ENCODE assay signal across 24 cellular contexts in the genomic region with DNA sequence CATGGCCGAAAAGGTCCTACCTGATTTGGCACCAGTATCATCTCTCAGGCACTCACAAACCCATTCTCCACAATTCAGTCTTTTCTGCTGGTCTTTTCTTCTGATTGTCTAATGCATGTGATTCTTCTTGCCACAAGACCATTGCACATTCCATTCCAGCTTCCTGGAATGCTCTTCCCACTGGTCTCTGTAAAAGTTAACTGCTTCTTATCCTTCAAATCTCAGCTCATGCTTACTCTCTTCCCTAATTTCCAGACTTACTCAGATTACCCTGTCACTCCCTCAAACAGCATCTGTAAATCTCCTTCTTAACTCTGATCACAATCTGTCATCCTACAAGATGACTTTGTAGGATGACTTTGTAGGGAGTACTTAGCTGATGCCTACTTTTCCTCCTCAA.
DNase-seq lines count a peak whose midpoint lies in the region; ATAC-seq and TF ChIP-seq lines count a peak whose summit lies in the region.
"Had no signal": no experiment of that assay in that cellular context is flagged by ENCODE, and none has a peak within 500 bp of the region (broad histone marks: within the 10 kb centered on the region; RNA-seq: fewer than 3 reads in every experiment).

No MANE protein-coding gene starts in this region.

- H4K8ac ChIP-seq in IMR-90 (ENCODE audit: low read depth in 2 of 2, low read length in 2 of 2): peak overlapping the region in 1 of 2 experiments; percentile 41; a peak in 2 of 4 replicates

- DNase-seq in EH (ENCODE audit: low read depth): peak; percentile 76
- no peak for DNase-seq in IMR-90
- no peak for DNase-seq in mammary epithelial cell
- peak; percentile 11 for DNase-seq in myocyte (ENCODE audit: low read depth)
- DNase-seq in omental fat pad (ENCODE audit: low spot score): no peak
- DNase-seq in osteoblast (ENCODE audit: insufficient read length, low spot score, missing footprints): no peak
- no peak for DNase-seq in retina
- DNase-seq: activated CD4-positive, CD25-positive, alpha-beta regulatory T cell; activated naive CD8-positive, alpha-beta T cell treated with anti-CD3 and anti-CD28 coated beads, Interleukin-2, amount 50 U/mL, for 24 hours; activated T-cell treated with anti-CD3 and anti-CD28 coated beads, Interleukin-2, amount 50 U/mL, for 48 hours; CD4-positive, alpha-beta memory T cell; H9; left ventricle myocardium inferior; NCI-H1436; NCI-H345; Peyer's patch; posterior cingulate gyrus; stimulated activated CD4-positive, alpha-beta T cell treated with anti-CD3 and anti-CD28 coated beads, Interleukin-4, amount 100 ng/mL, for 24 hours; T-helper 1 cell had no signal

- H3K9me1 ChIP-seq in IMR-90 (ENCODE audit: insufficient read depth, low read length): peaks cover 7% of the 10 kb centered on the region; the same call in 1 of the 2 replicates

- no peak overlapping the region for H2AK5ac ChIP-seq in IMR-90 (ENCODE audit: low read depth, low read length)

- no peak overlapping the region for H2AK9ac ChIP-seq in IMR-90 (replicated peaks; ENCODE audit: low read depth, low read length, poor library complexity)

- H3K79me2 ChIP-seq in mammary epithelial cell (ENCODE audit: insufficient read depth, low read length): no peaks in the 10 kb centered on the region
- no peaks in the 10 kb centered on the region for H3K79me2 ChIP-seq in osteoblast (ENCODE audit: insufficient read depth, low read length)

- H3K4me1 ChIP-seq in IMR-90 (ENCODE audit: control insufficient read depth, insufficient read depth, low read length) (peaks cover 15% of the 10 kb centered on the region), mammary epithelial cell (ENCODE audit: insufficient read depth, low read length) (peaks cover 41% of the 10 kb centered on the region), osteoblast (ENCODE audit: insufficient read depth, low read length) (peaks cover 22% of the 10 kb centered on the region)
- H3K4me1 ChIP-seq: Peyer's patch had no signal

- no peak for TF ChIP-seq POLR2A in IMR-90 (IDR thresholded peaks at IDR 0.05; ENCODE audit: low read depth, low read length)

- H2AFZ ChIP-seq in IMR-90 (replicated peaks; ENCODE audit: low read length, poor library complexity): no peak overlapping the region
- peak overlapping the region; percentile 56 for H2AFZ ChIP-seq in mammary epithelial cell (ENCODE audit: low read depth, low read length)
- H2AFZ ChIP-seq in osteoblast (ENCODE audit: low read length): no peak overlapping the region

- H4K5ac ChIP-seq in IMR-90 (ENCODE audit: low read depth, low read length): peak overlapping the region; percentile 89

- no peak overlapping the region for H3K56ac ChIP-seq in IMR-90 (ENCODE audit: extremely low read depth, insufficient read depth, low read length)

- POLR2A ChIA-PET in IMR-90 (lab: Charles Lee; ENCODE audit: unreplicated experiment): interaction anchor here (1.0 kb wide), 1 partner anchor 27 kb away, joined by 3 read pairs; no protein-coding TSS in a partner anchor

- TF ChIP-seq RAD21 in IMR-90 (IDR thresholded peaks at IDR 0.05; ENCODE audit: low read length): no peak

- no peak overlapping the region; the same call in 1 of the 2 replicates for H3K23ac ChIP-seq in IMR-90 (ENCODE audit: low read depth, low read length)

- H3K27ac ChIP-seq in IMR-90 (ENCODE audit: insufficient read depth, low read length) (no peak overlapping the region; the same call in 1 of the 2 replicates), mammary epithelial cell (ENCODE audit: insufficient read depth, low read depth, low read length) (peak overlapping the region; percentile 53), osteoblast (ENCODE audit: low read depth, low read length) (no peak overlapping the region)
- H3K27ac ChIP-seq: HL-60, Peyer's patch, SJSA1, tibial nerve had no signal

- H3K4me2 ChIP-seq in IMR-90 (ENCODE audit: low read depth, low read length): no peak overlapping the region; the same call in 1 of the 2 replicates
- no peak overlapping the region for H3K4me2 ChIP-seq in mammary epithelial cell (ENCODE audit: insufficient read depth, low read depth, low read length)
- no peak overlapping the region for H3K4me2 ChIP-seq in osteoblast (ENCODE audit: insufficient read depth, low read length)

- H3K27me3 ChIP-seq in IMR-90 (ENCODE audit: control insufficient read depth, insufficient read depth, low read length): no peaks in the 10 kb centered on the region
- no peaks in the 10 kb centered on the region for H3K27me3 ChIP-seq in mammary epithelial cell (ENCODE audit: insufficient read depth, low read length)
- H3K27me3 ChIP-seq in osteoblast (ENCODE audit: insufficient read depth, low read length): no peaks in the 10 kb centered on the region
- H3K27me3 ChIP-seq: Peyer's patch, SJSA1, tibial nerve had no signal

- peak overlapping the region; percentile 13 for H3K14ac ChIP-seq in IMR-90 (replicated peaks; ENCODE audit: low read depth, low read length)

- no peaks in the 10 kb centered on the region for H3K36me3 ChIP-seq in IMR-90 (ENCODE audit: control insufficient read depth, insufficient read depth, low read length)
- no peaks in the 10 kb centered on the region for H3K36me3 ChIP-seq in mammary epithelial cell (ENCODE audit: insufficient read depth, low read length)
- H3K36me3 ChIP-seq in osteoblast (ENCODE audit: insufficient read depth, low read length): no peaks in the 10 kb centered on the region
- H3K36me3 ChIP-seq: left ventricle myocardium inferior, Peyer's patch, SJSA1, tibial nerve had no signal

- no peaks in the 10 kb centered on the region for H3K79me1 ChIP-seq in IMR-90 (ENCODE audit: low read depth in 1 of 2, low read length in 2 of 2)

- H4K20me1 ChIP-seq in IMR-90 (ENCODE audit: insufficient read depth, low read length) (no peaks in the 10 kb centered on the region), mammary epithelial cell (ENCODE audit: insufficient read depth, low read length) (no peaks in the 10 kb centered on the region), osteoblast (ENCODE audit: insufficient read depth, low read length) (no peaks in the 10 kb centered on the region)

- WGBS in IMR-90 (ENCODE audit: extremely low coverage in 2 of 2, insufficient read length in 1 of 2), 2 experiments: 100% methylated on average over 1 of the region's 1 CpG; no CpG with 5 or more reads in 1 of the 2 experiments
- 100% methylated on average over 1 of the region's 1 CpG for WGBS in mammary epithelial cell (ENCODE audit: low coverage, missing lambda C conversion rate)

- intact Hi-C loops in IMR-90 (cut with micrococcal nuclease) (no loop called here), mammary epithelial cell (cut with micrococcal nuclease) (no loop called here)

- peak overlapping the region; percentile 80 for H2BK120ac ChIP-seq in IMR-90 (ENCODE audit: low read depth, low read length)

- H3K4ac ChIP-seq in IMR-90 (ENCODE audit: low read depth, low read length): peak overlapping the region; percentile 2; the same call in 1 of the 2 replicates

- H3K18ac ChIP-seq in IMR-90 (ENCODE audit: low read depth, low read length): peak overlapping the region; percentile 93

- H3K4me3 ChIP-seq in IMR-90 (ENCODE audit: insufficient read depth, low read depth, low read length) (no peak overlapping the region), mammary epithelial cell (replicated peaks in 1 of 3; ENCODE audit: insufficient read depth in 1 of 3, low read depth in 2 of 3, low read length in 3 of 3) (no peak overlapping the region), osteoblast (ENCODE audit: insufficient read depth, low read length) (no peak overlapping the region)
- H3K4me3 ChIP-seq: GM12878, left ventricle myocardium inferior, Peyer's patch, SJSA1, tibial nerve had no signal

- CTCF ChIA-PET in IMR-90 (lab: Yijun Ruan, JAX): interaction anchor here (0.7 to 1.2 kb wide), 3 partner anchors 8 to 55 kb away, joined by 3 read pairs; no protein-coding TSS in a partner anchor
- CTCF ChIA-PET in mammary epithelial cell (lab: Charles Lee; ENCODE audit: low non-redundant PET): no interaction called here

- peak overlapping the region; percentile 24; the same call in 1 of the 2 replicates for H2BK20ac ChIP-seq in IMR-90 (ENCODE audit: low read depth, low read length)

- no peaks in the 10 kb centered on the region for H3K9me3 ChIP-seq in IMR-90 (ENCODE audit: control insufficient read depth, insufficient read depth, low read length)
- peaks cover 3% of the 10 kb centered on the region for H3K9me3 ChIP-seq in mammary epithelial cell (replicated peaks; ENCODE audit: insufficient read depth, low read length)
- H3K9me3 ChIP-seq in osteoblast (ENCODE audit: low read depth, low read length): no peaks in the 10 kb centered on the region
- H3K9me3 ChIP-seq: Peyer's patch, SJSA1 had no signal

- BruUV-seq in IMR-90 (replicated peaks; lab: Mats Ljungman, UMichigan): no TSS peak
- no TSS peak for BruUV-seq in mammary epithelial cell (replicated peaks; lab: Mats Ljungman, UMichigan)

- TF ChIP-seq CTCF in IMR-90 (conservative IDR thresholded peaks at IDR 0.05; ENCODE audit: low read depth, low read length): no peak
- no peak for TF ChIP-seq CTCF in mammary epithelial cell (conservative IDR thresholded peaks at IDR 0.05 in 1 of 2, IDR thresholded peaks at IDR 0.05 in 1 of 2; ENCODE audit: extremely low read depth in 1 of 2, insufficient read depth in 1 of 2, low read depth in 1 of 2, low read length in 2 of 2)
- TF ChIP-seq CTCF in omental fat pad (IDR thresholded peaks at IDR 0.05): no peak
- no peak for TF ChIP-seq CTCF in osteoblast (IDR thresholded peaks at IDR 0.05; ENCODE audit: extremely low read depth, low read depth, low read length)

- no peak overlapping the region for H3K9ac ChIP-seq in IMR-90 (ENCODE audit: low read depth, low read length)
- no peak overlapping the region for H3K9ac ChIP-seq in mammary epithelial cell (ENCODE audit: insufficient read depth, low read length)

- ATAC-seq in IMR-90 (ENCODE audit: low read depth): peak; percentile 22; the same call in 1 of the 2 replicates
- no peak for ATAC-seq in HG03469 (IDR thresholded peaks at IDR 0.05; ENCODE audit: unreplicated experiment)
- no peak for ATAC-seq in omental fat pad (ENCODE audit: low FRiP score)
- ATAC-seq: activated naive CD8-positive, alpha-beta T cell treated with anti-CD3 and anti-CD28 coated beads, Interleukin-2, amount 50 U/mL, for 24 hours; GM12878 had no signal

- in situ Hi-C loops in IMR-90 (cut with MboI; ENCODE audit: low sequenced_read_pairs): no loop called here
- in situ Hi-C loops in mammary epithelial cell (cut with MboI; ENCODE audit: low sequenced_read_pairs in 2 of 2): loop anchor here in 1 of 2 donors (25.0 kb wide), 1 partner anchor 403 kb away; no protein-coding TSS in a partner anchor

- peak overlapping the region; percentile 42 for H4K91ac ChIP-seq in IMR-90 (ENCODE audit: insufficient read depth, low read depth, low read length)

- H2BK5ac ChIP-seq in IMR-90 (ENCODE audit: low read depth, low read length, poor library complexity, severe bottlenecking): peak overlapping the region; percentile 25

- dilution Hi-C loops in IMR-90 (cut with HindIII; ENCODE audit: low sequenced_read_pairs, unreplicated experiment) (no loop called here), mammary epithelial cell (cut with HindIII; ENCODE audit: low sequenced_read_pairs) (loop anchor here (5.0 kb wide), 1 partner anchor 88 kb away; no protein-coding TSS in a partner anchor)

- H2BK15ac ChIP-seq in IMR-90 (ENCODE audit: low read depth, low read length): peak overlapping the region; percentile 25; the same call in 1 of the 3 replicates

TF ChIP-seq in IMR-90, 13 proteins besides CTCF, POLR2A, EP300 and RAD21 (continues in another document):
- TF ChIP-seq MAFK (IDR thresholded peaks at IDR 0.05; ENCODE audit: low read depth, low read length): no peak
- no peak for TF ChIP-seq SMC3 (IDR thresholded peaks at IDR 0.05; ENCODE audit: low read depth, low read length)

Comparison
In these comparisons a context has a peak if more than half of its experiments do, and no peak if none do; other contexts are left out.
1. DNase-seq: peak in EH (single experiment) and myocyte (single experiment); none in IMR-90 (single experiment), mammary epithelial cell (single experiment), omental fat pad (single experiment), osteoblast (single experiment) and retina (single experiment).